ENCODE assay signal across 13 cellular contexts in the genomic region with DNA sequence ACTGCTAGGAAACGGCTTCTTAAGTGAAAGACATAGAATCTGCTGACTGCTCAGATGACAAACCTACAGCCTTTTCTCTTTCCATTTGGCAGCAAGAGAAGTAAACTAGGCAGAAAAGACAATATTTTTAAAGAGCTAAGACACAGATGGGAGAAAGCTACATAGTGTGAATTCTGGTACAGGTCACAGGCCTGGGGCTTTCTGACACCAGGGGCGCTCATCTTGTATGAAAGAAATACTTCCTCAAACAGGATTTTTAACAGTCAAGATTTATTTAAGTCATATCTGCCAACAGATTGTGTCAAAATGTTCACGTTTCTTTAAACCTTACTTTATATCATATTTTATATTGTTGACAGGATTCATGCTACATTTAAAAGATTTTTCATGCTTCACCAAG.
DNase-seq lines count a peak whose midpoint lies in the region; ATAC-seq and TF ChIP-seq lines count a peak whose summit lies in the region.
"Had no signal": no experiment of that assay in that cellular context is flagged by ENCODE, and none has a peak within 500 bp of the region (broad histone marks: within the 10 kb centered on the region; RNA-seq: fewer than 3 reads in every experiment).

No MANE protein-coding gene starts in this region.

- H3K9me3 Mint-ChIP-seq in Calu3 (ENCODE audit: low read depth, unreplicated experiment): no peaks in the 10 kb centered on the region
- no peaks in the 10 kb centered on the region for H3K9me3 Mint-ChIP-seq in glutamatergic neuron (ENCODE audit: unreplicated experiment)

- H3K4me1 Mint-ChIP-seq in Calu3 (ENCODE audit: low read depth, unreplicated experiment): no peaks in the 10 kb centered on the region
- H3K4me1 Mint-ChIP-seq in glutamatergic neuron (ENCODE audit: low read depth, unreplicated experiment): peaks cover 5% of the 10 kb centered on the region

- H3K27me3 ChIP-seq in left lung (no peaks in the 10 kb centered on the region), dorsolateral prefrontal cortex (no peaks in the 10 kb centered on the region)
- H3K27me3 ChIP-seq: colonic mucosa had no signal

- H3K27ac Mint-ChIP-seq in Calu3 (ENCODE audit: unreplicated experiment) (no peak overlapping the region), glutamatergic neuron (ENCODE audit: unreplicated experiment) (no peak overlapping the region)

- no peaks in the 10 kb centered on the region for H3K4me1 ChIP-seq in left lung
- H3K4me1 ChIP-seq: colonic mucosa had no signal

- intact Hi-C loops in Calu3 (cut with micrococcal nuclease; ENCODE audit: unreplicated experiment): no loop called here
- intact Hi-C loops in left lung (cut with DNase I): no loop called here
- intact Hi-C loops in dorsolateral prefrontal cortex (cut with DNase I): no loop called here

- TF ChIP-seq CTCF in Calu3 (IDR thresholded peaks at IDR 0.05; ENCODE audit: unreplicated experiment): no peak
- no peak for TF ChIP-seq CTCF in left lung (IDR thresholded peaks at IDR 0.05)
- no peak for TF ChIP-seq CTCF in glutamatergic neuron (IDR thresholded peaks at IDR 0.05; ENCODE audit: partially characterized antibody, unreplicated experiment)
- TF ChIP-seq CTCF in dorsolateral prefrontal cortex (IDR thresholded peaks at IDR 0.05 in 54 of 56, conservative IDR thresholded peaks at IDR 0.05 in 2 of 56; ENCODE audit: low read depth in 1 of 56, partially characterized antibody in 56 of 56): no peak

- no peaks in the 10 kb centered on the region for H3K9me3 ChIP-seq in left lung
- H3K9me3 ChIP-seq: colonic mucosa, lower lobe of right lung had no signal

- H3K27me3 Mint-ChIP-seq in Calu3 (ENCODE audit: unreplicated experiment) (no peaks in the 10 kb centered on the region), glutamatergic neuron (ENCODE audit: unreplicated experiment) (no peaks in the 10 kb centered on the region)

- no peaks in the 10 kb centered on the region for H3K36me3 ChIP-seq in left lung
- H3K36me3 ChIP-seq: colonic mucosa had no signal

- H3K27ac ChIP-seq in left lung (no peak overlapping the region), dorsolateral prefrontal cortex (no peak overlapping the region)
- H3K27ac ChIP-seq: colonic mucosa had no signal

- CTCF ChIA-PET in Calu3 (lab: Charles Lee): no interaction called here

- DNase-seq in Calu3 (peak; percentile 6), NOMO-1 treated with DMSO at 0.1 percent for 48 hours (lab: John Stamatoyannopoulos, UW; ENCODE audit: unreplicated experiment) (peak; percentile 53), left lung (no peak), glutamatergic neuron (no peak), dorsolateral prefrontal cortex (no peak), NCI-H510A (lab: John Stamatoyannopoulos, UW) (no peak), NCI-H1436 treated with DMSO at 0.1 percent for 48 hours (lab: John Stamatoyannopoulos, UW) (no peak)
- DNase-seq: colonic mucosa, EL, lower lobe of right lung, NCI-H510A treated with DMSO at 0.1 percent for 48 hours, substantia nigra had no signal

- H3K4me3 ChIP-seq in left lung (no peak overlapping the region), dorsolateral prefrontal cortex (no peak overlapping the region)
- H3K4me3 ChIP-seq: colonic mucosa, lower lobe of right lung had no signal

- peak; percentile 48 for ATAC-seq in GM21529 (IDR thresholded peaks at IDR 0.05; ENCODE audit: unreplicated experiment)
- ATAC-seq in left lung: peak; percentile 15
- ATAC-seq: lower lobe of right lung had no signal

- H3K36me3 Mint-ChIP-seq in Calu3 (ENCODE audit: insufficient read depth, unreplicated experiment): no peaks in the 10 kb centered on the region
- no peaks in the 10 kb centered on the region for H3K36me3 Mint-ChIP-seq in glutamatergic neuron (ENCODE audit: unreplicated experiment)

- H3K4me3 Mint-ChIP-seq in Calu3 (ENCODE audit: low read depth, unreplicated experiment): no peak overlapping the region
- no peak overlapping the region for H3K4me3 Mint-ChIP-seq in glutamatergic neuron (ENCODE audit: unreplicated experiment)

- BruUV-seq in Calu3 (replicated peaks; lab: Mats Ljungman, UMichigan): no TSS peak

Comparison
In these comparisons a context has a peak if more than half of its experiments do, and no peak if none do; other contexts are left out.
1. DNase-seq: peak in Calu3 (single experiment) and NOMO-1 treated with DMSO at 0.1 percent for 48 hours (single experiment); none in left lung (0 of 2), glutamatergic neuron (single experiment), dorsolateral prefrontal cortex (0 of 10), NCI-H510A (single experiment) and NCI-H1436 treated with DMSO at 0.1 percent for 48 hours (single experiment).